8 cellular contexts compared by ENCODE assay signal in genomic region chr19:4636151-4636717, GRCh38.
DNase-seq lines count a peak whose midpoint lies in the region; ATAC-seq and TF ChIP-seq lines count a peak whose summit lies in the region.

No MANE protein-coding gene starts in this region.

- peak overlapping the region; percentile 39 for H3K4me3 ChIP-seq in astrocyte of the spinal cord (ENCODE audit: low read depth, low read length)
- H3K4me3 ChIP-seq in iPS-15b (ENCODE audit: low read depth, low read length): peak overlapping the region; percentile 79
- peak overlapping the region; percentile 4 to 46 (median 38) for H3K4me3 ChIP-seq in skin epidermis

- H3K27me3 ChIP-seq in iPS-15b (ENCODE audit: control insufficient read depth, insufficient read depth, low read length): peaks cover 13% of the 10 kb centered on the region

- peak; percentile 65 for DNase-seq in DMS79 treated with DMSO at 0.1 percent for 48 hours (lab: John Stamatoyannopoulos, UW)
- peak; percentile 40 for DNase-seq in T1000 (lab: John Stamatoyannopoulos, UW)
- peak; percentile 42 for DNase-seq in astrocyte of the spinal cord (ENCODE audit: low read depth, low spot score)
- DNase-seq in NCI-H526 treated with DMSO at 0.1 percent for 48 hours (lab: John Stamatoyannopoulos, UW): no peak

- peak overlapping the region in 11 of 21 experiments; percentile 5 to 83 (median 69) for H3K27ac ChIP-seq in skin epidermis

- no peak for ATAC-seq in GM19455 (IDR thresholded peaks at IDR 0.05; ENCODE audit: unreplicated experiment)

- TF ChIP-seq CTCF in LNCAP (IDR thresholded peaks at IDR 0.05) (peak; percentile 94), astrocyte of the spinal cord (IDR thresholded peaks at IDR 0.05; ENCODE audit: low read depth, low read length) (peak; percentile 87)

- H3K4me1 ChIP-seq in iPS-15b (ENCODE audit: control insufficient read depth, insufficient read depth, low read length): peaks cover 8% of the 10 kb centered on the region

- in situ Hi-C loops in astrocyte of the spinal cord (cut with HindIII; ENCODE audit: low sequenced_read_pairs): no loop called here

- H3K9me3 ChIP-seq in iPS-15b (ENCODE audit: control insufficient read depth, insufficient read depth, low read length): no peaks in the 10 kb centered on the region

- H3K9ac ChIP-seq in iPS-15b (ENCODE audit: low read depth, low read length): peak overlapping the region; percentile 73

- peaks cover 4% of the 10 kb centered on the region for H3K36me3 ChIP-seq in iPS-15b (ENCODE audit: control insufficient read depth, insufficient read depth, low read length)
